12 cellular contexts compared by ENCODE assay signal in the genomic region with DNA sequence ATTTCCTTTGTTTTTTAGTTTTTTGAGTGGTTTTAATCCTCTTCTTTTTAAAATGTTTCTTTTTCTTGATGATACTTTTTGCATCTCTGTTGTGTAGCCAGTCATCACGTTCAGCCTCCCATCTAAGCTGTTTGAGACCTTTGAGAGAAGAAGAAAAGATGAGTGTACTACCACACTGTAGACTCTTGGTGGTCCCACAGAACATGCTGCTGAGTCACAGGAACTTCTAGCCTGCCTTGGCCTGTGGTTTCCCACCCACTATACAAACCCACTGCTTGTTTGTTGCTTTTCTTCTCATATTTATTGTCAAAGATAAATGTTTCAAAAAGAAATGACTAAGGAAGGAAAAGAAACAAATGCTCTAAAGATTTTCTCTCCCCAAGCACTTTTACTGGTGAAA. TPM values are rescaled to one million over a fixed set of nuclear protein-coding genes. Genes with fewer than 3 reads are reported as not detected.
DNase-seq lines count a peak whose midpoint lies in the region; ATAC-seq and TF ChIP-seq lines count a peak whose summit lies in the region.
"Had no signal": no experiment of that assay in that cellular context is flagged by ENCODE, and none has a peak within 500 bp of the region (broad histone marks: within the 10 kb centered on the region; RNA-seq: fewer than 3 reads in every experiment).

No MANE protein-coding gene starts in this region.

- H3K4me3 ChIP-seq in CD4-positive, alpha-beta memory T cell (ENCODE audit: low read length in 2 of 2) = no peak overlapping the region
- no peak overlapping the region for H3K4me3 ChIP-seq in Jurkat, Clone E6-1 (ENCODE audit: low read length)
- H3K4me3 ChIP-seq: upper lobe of left lung had no signal

- H3K27me3 ChIP-seq in CD4-positive, alpha-beta memory T cell (ENCODE audit: insufficient read depth, low read length) = no peaks in the 10 kb centered on the region
- H3K27me3 ChIP-seq: upper lobe of left lung had no signal

- peaks cover 50 to 56% of the 10 kb centered on the region in 2 donors for H3K36me3 Mint-ChIP-seq in CD4-positive, alpha-beta memory T cell
- peaks cover 21 to 47% (median 38%) of the 10 kb centered on the region in 3 donors for H3K36me3 Mint-ChIP-seq in immature natural killer cell
- H3K36me3 Mint-ChIP-seq in type B pancreatic cell = peaks cover 35% of the 10 kb centered on the region

- peaks cover 42% of the 10 kb centered on the region for H3K4me1 ChIP-seq in CD4-positive, alpha-beta memory T cell (ENCODE audit: insufficient read depth, low read length)

- no peak overlapping the region for H3K27ac ChIP-seq in CD4-positive, alpha-beta memory T cell (ENCODE audit: low read depth, low read length)
- H3K27ac ChIP-seq: upper lobe of left lung had no signal

- H3K9me3 ChIP-seq in CD4-positive, alpha-beta memory T cell (ENCODE audit: control insufficient read depth in 1 of 2, low read length in 2 of 2) = no peaks in the 10 kb centered on the region
- H3K9me3 ChIP-seq: upper lobe of left lung had no signal

- peak overlapping the region in 4 of 7 donors; percentile 2 to 68 (median 24) for H3K27ac Mint-ChIP-seq in CD4-positive, alpha-beta memory T cell
- H3K27ac Mint-ChIP-seq in immature natural killer cell = peak overlapping the region; percentile 47 to 87 (median 84)
- H3K27ac Mint-ChIP-seq in type B pancreatic cell = no peak overlapping the region

- H3K36me3 ChIP-seq in CD4-positive, alpha-beta memory T cell (ENCODE audit: insufficient read depth, low read length) = peaks cover 32% of the 10 kb centered on the region

- CTCF ChIA-PET in CD4-positive, alpha-beta memory T cell (lab: Charles Lee; ENCODE audit: partially characterized antibody) = interaction anchor here (1.2 to 1.4 kb wide), 2 partner anchors 15 to 170 kb away, joined by 3 read pairs; no protein-coding TSS in a partner anchor

- ATAC-seq in GM19467 (IDR thresholded peaks at IDR 0.05; ENCODE audit: unreplicated experiment) (no peak), GM18861 (IDR thresholded peaks at IDR 0.05; ENCODE audit: unreplicated experiment) (no peak)

- H3K9me3 Mint-ChIP-seq in CD4-positive, alpha-beta memory T cell = peaks cover 2 to 12% (median 7%) of the 10 kb centered on the region in 8 donors
- H3K9me3 Mint-ChIP-seq in immature natural killer cell = peaks cover 0 to 3% (median 0%) of the 10 kb centered on the region in 6 donors
- H3K9me3 Mint-ChIP-seq in type B pancreatic cell = no peaks in the 10 kb centered on the region

- DNase-seq in CD4-positive, alpha-beta memory T cell = no peak
- peak; percentile 59 for DNase-seq in Jurkat, Clone E6-1 (ENCODE audit: low read depth, low spot score)
- peak; percentile 7 for DNase-seq in activated CD8-positive, alpha-beta memory T cell treated with anti-CD3 and anti-CD28 coated beads, Interleukin-2, amount 50 U/mL, for 1 hour (ENCODE audit: extremely low read depth)
- peak; percentile 39 to 52 (median 52) for DNase-seq in immature natural killer cell
- no peak for DNase-seq in NCI-H2171 treated with DMSO at 0.1 percent for 48 hours (lab: John Stamatoyannopoulos, UW)
- DNase-seq in type B pancreatic cell (ENCODE audit: extremely low spot score, unreplicated experiment) = no peak
- DNase-seq: cerebellar nuclear complex, glutamatergic neuron, upper lobe of left lung had no signal

- no peak for TF ChIP-seq CTCF in type B pancreatic cell (conservative IDR thresholded peaks at IDR 0.05)

- intact Hi-C loops in CD4-positive, alpha-beta memory T cell (cut with micrococcal nuclease) = no loop called here

- POLR2A ChIA-PET in CD4-positive, alpha-beta memory T cell (lab: Charles Lee; ENCODE audit: partially characterized antibody) = interaction anchor here (1.1 to 1.3 kb wide), 2 partner anchors 30 to 235 kb away, joined by 3 read pairs; partner anchors contain the start of genes CEBPZ and NDUFAF7

- H3K4me1 Mint-ChIP-seq in CD4-positive, alpha-beta memory T cell = peaks cover 16 to 31% (median 21%) of the 10 kb centered on the region in 4 donors
- peaks cover 29 to 81% of the 10 kb centered on the region in 2 donors for H3K4me1 Mint-ChIP-seq in immature natural killer cell
- no peaks in the 10 kb centered on the region for H3K4me1 Mint-ChIP-seq in type B pancreatic cell (ENCODE audit: unreplicated experiment)

- no peak overlapping the region for H3K4me3 Mint-ChIP-seq in CD4-positive, alpha-beta memory T cell
- H3K4me3 Mint-ChIP-seq in immature natural killer cell (peak overlapping the region; percentile 40 to 67 (median 62)), type B pancreatic cell (no peak overlapping the region)

- H3K27me3 Mint-ChIP-seq in CD4-positive, alpha-beta memory T cell = no peaks in the 10 kb centered on the region
- H3K27me3 Mint-ChIP-seq in immature natural killer cell (ENCODE audit: low read depth in 3 of 3) (peaks cover 0 to 1% (median under 1%) of the 10 kb centered on the region in 3 donors), type B pancreatic cell (no peaks in the 10 kb centered on the region)

RNA-seq across cellular contexts. Expression of gene CEBPZOS, which starts 5.5 kb away (rescaled TPM):
- total RNA-seq in CD4-positive, alpha-beta memory T cell = 10 to 100 TPM; 39.6 to 41.0 TPM
- polyA plus RNA-seq in CD4-positive, alpha-beta memory T cell = 10 to 100 TPM; 41.3 to 44.8 TPM
- 1.2 TPM for polyA plus RNA-seq in Jurkat, Clone E6-1 (2012; ENCODE audit: insufficient read depth, insufficient read length)
- 10 to 100 TPM; 37.6 to 45.4 (median 44.9) TPM for polyA plus RNA-seq in immature natural killer cell
- 7.4 TPM in 1 of 2 replicates, not detected in the other for total RNA-seq in type B pancreatic cell (ENCODE audit: low replicate concordance)

RNA-seq across cellular contexts. Expression of gene SULT6B1, which starts 13.3 kb away (rescaled TPM):
- total RNA-seq in CD4-positive, alpha-beta memory T cell = not detected
- not detected for polyA plus RNA-seq in CD4-positive, alpha-beta memory T cell
- not detected for polyA plus RNA-seq in Jurkat, Clone E6-1 (2012; ENCODE audit: insufficient read depth, insufficient read length)
- polyA plus RNA-seq in immature natural killer cell = not detected
- total RNA-seq in type B pancreatic cell (ENCODE audit: low replicate concordance) = not detected in 2 replicates
- total RNA-seq: mesenteric fat pad, upper lobe of left lung had no signal

RNA-seq across cellular contexts. Expression of gene CEBPZ, which starts 29.6 kb away (rescaled TPM):
- total RNA-seq in CD4-positive, alpha-beta memory T cell = 10 to 100 TPM; 68.5 to 70.9 TPM
- 10 to 100 TPM; 28.3 to 43.5 TPM for polyA plus RNA-seq in CD4-positive, alpha-beta memory T cell
- polyA plus RNA-seq in Jurkat, Clone E6-1 (2012; ENCODE audit: insufficient read depth, insufficient read length) = 32.8 TPM
- 10 to 100 TPM; 16.2 to 28.9 (median 24.9) TPM for polyA plus RNA-seq in immature natural killer cell
- total RNA-seq in type B pancreatic cell (ENCODE audit: low replicate concordance) = 42.5 and 52.6 TPM in 2 replicates

RNA-seq across cellular contexts. Expression of gene NDUFAF7, which starts 29.7 kb away (rescaled TPM):
- total RNA-seq in CD4-positive, alpha-beta memory T cell = 10 to 100 TPM; 36.8 to 37.9 TPM
- 10 to 100 TPM in 1 of 2 donors, 1 to 10 TPM in 1; 7.4 to 10.1 TPM for polyA plus RNA-seq in CD4-positive, alpha-beta memory T cell
- polyA plus RNA-seq in Jurkat, Clone E6-1 (2012; ENCODE audit: insufficient read depth, insufficient read length) = 20.3 TPM
- polyA plus RNA-seq in immature natural killer cell = 1 to 10 TPM; 5.9 to 8.1 (median 7.7) TPM
- total RNA-seq in type B pancreatic cell (ENCODE audit: low replicate concordance) = 19.7 and 25.5 TPM in 2 replicates

RNA-seq across cellular contexts. Expression of gene EIF2AK2, which starts 45.0 kb away (rescaled TPM):
- total RNA-seq in CD4-positive, alpha-beta memory T cell = 10 to 100 TPM; 28.8 to 31.6 TPM
- polyA plus RNA-seq in CD4-positive, alpha-beta memory T cell = 10 to 100 TPM; 14.6 to 44.1 TPM
- polyA plus RNA-seq in Jurkat, Clone E6-1 (2012; ENCODE audit: insufficient read depth, insufficient read length) = 7.3 TPM
- polyA plus RNA-seq in immature natural killer cell = 10 to 100 TPM; 16.4 to 48.1 (median 22.2) TPM
- total RNA-seq in type B pancreatic cell (ENCODE audit: low replicate concordance) = 34.9 and 37.9 TPM in 2 replicates

Comparison
In these comparisons a context has a peak if more than half of its experiments do, and no peak if none do; other contexts are left out.
1. DNase-seq: peak in Jurkat, Clone E6-1 (single experiment), activated CD8-positive, alpha-beta memory T cell treated with anti-CD3 and anti-CD28 coated beads, Interleukin-2, amount 50 U/mL, for 1 hour (single experiment) and immature natural killer cell (3 of 3); none in CD4-positive, alpha-beta memory T cell (0 of 5), NCI-H2171 treated with DMSO at 0.1 percent for 48 hours (single experiment) and type B pancreatic cell (single experiment).
2. H3K4me3 Mint-ChIP-seq: peak in immature natural killer cell (5 of 5); none in CD4-positive, alpha-beta memory T cell (0 of 8) and type B pancreatic cell (single experiment).